9 cellular contexts compared by ENCODE assay signal in genomic region chr2:98569197-98569793, GRCh38. TPM values are rescaled to one million over a fixed set of nuclear protein-coding genes. Genes with fewer than 3 reads are reported as not detected.
DNase-seq lines count a peak whose midpoint lies in the region; ATAC-seq and TF ChIP-seq lines count a peak whose summit lies in the region.
"Had no signal": no experiment of that assay in that cellular context is flagged by ENCODE, and none has a peak within 500 bp of the region (broad histone marks: within the 10 kb centered on the region; RNA-seq: fewer than 3 reads in every experiment).

No MANE protein-coding gene starts in this region.

- H3K36me3 ChIP-seq in endodermal cell (ENCODE audit: control insufficient read depth, insufficient read depth, low read length): peaks cover 97% of the 10 kb centered on the region
- H3K36me3 ChIP-seq in thyroid gland: peaks cover 22 to 32% of the 10 kb centered on the region in 2 donors

- WGBS in endodermal cell (ENCODE audit: insufficient coverage in 1 of 2, insufficient read length in 1 of 2), 2 experiments: 69 to 72% methylated on average over 16 to 19 of the region's 19 CpGs
- WGBS in thyroid gland, 2 donors: 67 to 76% methylated on average over 16 to 19 of the region's 19 CpGs

- H3K36me3 Mint-ChIP-seq in activated CD8-positive, alpha-beta T cell treated with anti-CD3 and anti-CD28 coated beads, Interleukin-2, amount 10 ng/mL, durations not matched to agents 7 days and 5 days (ENCODE audit: low read depth): peaks cover 79% of the 10 kb centered on the region
- peaks cover 82% of the 10 kb centered on the region for H3K36me3 Mint-ChIP-seq in endodermal cell (ENCODE audit: low read depth)
- H3K36me3 Mint-ChIP-seq in neural crest cell (ENCODE audit: low read depth): peaks cover 7% of the 10 kb centered on the region

- CTCF ChIA-PET in activated CD8-positive, alpha-beta T cell treated with anti-CD3 and anti-CD28 coated beads, Interleukin-2, amount 10 ng/mL, durations not matched to agents 7 days and 5 days (lab: Charles Lee): interaction anchor here (0.7 to 3.7 kb wide), 19 partner anchors 10 to 812 kb away, joined by 3 to 43 read pairs (median 4); no protein-coding TSS in a partner anchor

- no peak overlapping the region for H3K9ac ChIP-seq in endodermal cell (ENCODE audit: extremely low read depth, low read length, poor library complexity, severe bottlenecking)
- H3K9ac ChIP-seq: BLaER1 had no signal

- DNase-seq in NCI-H1105 (lab: John Stamatoyannopoulos, UW) (peak; percentile 15), NCI-H1105 treated with DMSO at 0.1 percent for 48 hours (lab: John Stamatoyannopoulos, UW) (no peak), LNCaP clone FGC (ENCODE audit: low read depth) (no peak), endodermal cell (peak; percentile 93), neural crest cell (ENCODE audit: low read depth, low spot score) (peak; percentile 60), thyroid gland (peak; percentile 19 to 30)
- DNase-seq in activated CD8-positive, alpha-beta T cell treated with anti-CD3 and anti-CD28 coated beads, Interleukin-2, amount 10 ng/mL, durations not matched to agents 7 days and 5 days: peak; percentile 73

- peak overlapping the region; percentile 69 for H3K27ac Mint-ChIP-seq in activated CD8-positive, alpha-beta T cell treated with anti-CD3 and anti-CD28 coated beads, Interleukin-2, amount 10 ng/mL, durations not matched to agents 7 days and 5 days
- H3K27ac Mint-ChIP-seq in endodermal cell (peak overlapping the region; percentile 72), neural crest cell (ENCODE audit: unreplicated experiment) (no peak overlapping the region)

- H3K27me3 ChIP-seq in endodermal cell (ENCODE audit: control insufficient read depth, insufficient read depth, low read length, poor library complexity, severe bottlenecking) (no peaks in the 10 kb centered on the region), thyroid gland (no peaks in the 10 kb centered on the region)
- H3K27me3 ChIP-seq: BLaER1 had no signal

- no peak for TF ChIP-seq POLR2A in thyroid gland (IDR thresholded peaks at IDR 0.05)

- intact Hi-C loops in thyroid gland (cut with DNase I): no loop called here

- TF ChIP-seq CTCF in LNCaP clone FGC (IDR thresholded peaks at IDR 0.05; ENCODE audit: control insufficient read depth, extremely low read depth, insufficient read depth) (peak; percentile 79), endodermal cell (conservative IDR thresholded peaks at IDR 0.05) (peak; percentile 99), neural crest cell (conservative IDR thresholded peaks at IDR 0.05) (peak; percentile 80), thyroid gland (IDR thresholded peaks at IDR 0.05) (peak; percentile 37 to 81 (median 49))

- H3K4me1 Mint-ChIP-seq in activated CD8-positive, alpha-beta T cell treated with anti-CD3 and anti-CD28 coated beads, Interleukin-2, amount 10 ng/mL, durations not matched to agents 7 days and 5 days (ENCODE audit: low read depth): peaks cover 14% of the 10 kb centered on the region
- H3K4me1 Mint-ChIP-seq in endodermal cell: no peaks in the 10 kb centered on the region
- no peaks in the 10 kb centered on the region for H3K4me1 Mint-ChIP-seq in neural crest cell

- ATAC-seq in activated CD8-positive, alpha-beta T cell treated with anti-CD3 and anti-CD28 coated beads, Interleukin-2, amount 10 ng/mL, durations not matched to agents 7 days and 5 days: peak; percentile 76
- ATAC-seq in HG02678 (IDR thresholded peaks at IDR 0.05; ENCODE audit: unreplicated experiment): no peak

- no peaks in the 10 kb centered on the region for H3K27me3 Mint-ChIP-seq in activated CD8-positive, alpha-beta T cell treated with anti-CD3 and anti-CD28 coated beads, Interleukin-2, amount 10 ng/mL, durations not matched to agents 7 days and 5 days (ENCODE audit: low read depth)
- H3K27me3 Mint-ChIP-seq in endodermal cell (ENCODE audit: insufficient read depth) (no peaks in the 10 kb centered on the region), neural crest cell (ENCODE audit: low read depth) (no peaks in the 10 kb centered on the region)

- H3K4me1 ChIP-seq in endodermal cell (ENCODE audit: control insufficient read depth, insufficient read depth, low read length): no peaks in the 10 kb centered on the region
- no peaks in the 10 kb centered on the region for H3K4me1 ChIP-seq in thyroid gland

- H3K9me3 Mint-ChIP-seq in activated CD8-positive, alpha-beta T cell treated with anti-CD3 and anti-CD28 coated beads, Interleukin-2, amount 10 ng/mL, durations not matched to agents 7 days and 5 days (ENCODE audit: insufficient read depth): no peaks in the 10 kb centered on the region
- H3K9me3 Mint-ChIP-seq in endodermal cell (no peaks in the 10 kb centered on the region), neural crest cell (no peaks in the 10 kb centered on the region)

- H3K27ac ChIP-seq in endodermal cell (ENCODE audit: low read depth, low read length) (no peak overlapping the region), thyroid gland (no peak overlapping the region)
- H3K27ac ChIP-seq: BLaER1 had no signal

- H3K4me3 ChIP-seq in LNCaP clone FGC (ENCODE audit: low read depth, low read length): no peak overlapping the region
- H3K4me3 ChIP-seq in endodermal cell (ENCODE audit: low read length): no peak overlapping the region
- no peak overlapping the region for H3K4me3 ChIP-seq in thyroid gland (replicated peaks in 1 of 3)
- H3K4me3 ChIP-seq: BLaER1 had no signal

- POLR2A ChIA-PET in activated CD8-positive, alpha-beta T cell treated with anti-CD3 and anti-CD28 coated beads, Interleukin-2, amount 10 ng/mL, durations not matched to agents 7 days and 5 days (lab: Charles Lee): no interaction called here

- H3K9me3 ChIP-seq in endodermal cell (ENCODE audit: control insufficient read depth, low read length): no peaks in the 10 kb centered on the region
- no peaks in the 10 kb centered on the region for H3K9me3 ChIP-seq in thyroid gland
- H3K9me3 ChIP-seq: BLaER1 had no signal

- H3K4me3 Mint-ChIP-seq in activated CD8-positive, alpha-beta T cell treated with anti-CD3 and anti-CD28 coated beads, Interleukin-2, amount 10 ng/mL, durations not matched to agents 7 days and 5 days: no peak overlapping the region
- no peak overlapping the region for H3K4me3 Mint-ChIP-seq in endodermal cell
- no peak overlapping the region for H3K4me3 Mint-ChIP-seq in neural crest cell

RNA-seq across cellular contexts. Expression of gene COA5, which starts 39.0 kb away (rescaled TPM):
- total RNA-seq in activated CD8-positive, alpha-beta T cell treated with anti-CD3 and anti-CD28 coated beads, Interleukin-2, amount 10 ng/mL, durations not matched to agents 7 days and 5 days: 10 to 100 TPM; 18.8 to 21.8 TPM
- total RNA-seq in endodermal cell (10 to 100 TPM; 34.1 to 44.9 TPM), neural crest cell (33.7 and 34.6 TPM in 2 replicates), thyroid gland (10 to 100 TPM; 51.5 to 68.3 (median 55.1) TPM)
- 44.4 TPM for polyA plus RNA-seq in endodermal cell (2013, experiment 1 of 2)
- 38.3 TPM for polyA plus RNA-seq in endodermal cell (2013, experiment 2 of 2)

RNA-seq across cellular contexts. Expression of gene UNC50, which starts 39.1 kb away (rescaled TPM):
- total RNA-seq in activated CD8-positive, alpha-beta T cell treated with anti-CD3 and anti-CD28 coated beads, Interleukin-2, amount 10 ng/mL, durations not matched to agents 7 days and 5 days: 10 to 100 TPM; 25.5 to 26.1 TPM
- total RNA-seq in endodermal cell (10 to 100 TPM; 81.2 to 82.8 TPM), neural crest cell (44.0 and 48.3 TPM in 2 replicates), thyroid gland (10 to 100 TPM; 75.3 to 86.1 (median 81.9) TPM)
- polyA plus RNA-seq in endodermal cell (2013, experiment 1 of 2): 71.0 TPM
- 77.5 TPM for polyA plus RNA-seq in endodermal cell (2013, experiment 2 of 2)

Comparison
In these comparisons a context has a peak if more than half of its experiments do, and no peak if none do; other contexts are left out.
1. DNase-seq: peak in NCI-H1105 (single experiment), activated CD8-positive, alpha-beta T cell treated with anti-CD3 and anti-CD28 coated beads, Interleukin-2, amount 10 ng/mL, durations not matched to agents 7 days and 5 days (single experiment), endodermal cell (single experiment), neural crest cell (single experiment) and thyroid gland (2 of 2); none in NCI-H1105 treated with DMSO at 0.1 percent for 48 hours (single experiment) and LNCaP clone FGC (single experiment).
2. CTCF ChIP-seq: peak in every context shown above with its lines; median percentile 99 in endodermal cell; 80 in neural crest cell; 79 in LNCaP clone FGC; 49 in thyroid gland.